Comparison of ENCODE assay signal across 1 cellular context in the genomic region with DNA sequence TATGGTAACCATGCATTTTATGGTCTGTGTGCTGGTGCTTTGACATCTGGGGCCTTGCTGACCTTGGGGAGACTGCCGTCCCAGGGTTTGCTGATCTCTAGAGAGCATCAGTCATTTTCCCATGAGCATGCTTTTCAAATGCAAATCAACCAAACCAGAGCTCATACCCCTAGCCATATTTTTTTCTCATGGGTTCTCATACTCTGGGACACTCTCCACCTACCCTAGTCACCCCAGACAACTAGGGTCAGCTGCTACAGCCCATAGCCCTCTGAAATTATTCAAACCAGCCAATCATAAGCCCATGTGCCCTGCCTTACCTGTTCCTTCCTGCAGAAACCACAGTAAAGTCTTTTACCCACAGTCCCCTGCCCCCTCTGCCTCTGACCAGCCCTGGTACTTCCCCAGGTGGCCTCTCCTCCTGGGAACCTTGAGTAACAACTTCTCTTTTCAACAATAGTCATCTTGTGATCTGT.
TF ChIP-seq lines count a peak whose summit lies in the region.

No MANE protein-coding gene starts in this region.

TF ChIP-seq in WTC11, 78 proteins besides CTCF, POLR2A, EP300 and RAD21 (continued from another document):
- TF ChIP-seq, protein P1, sequence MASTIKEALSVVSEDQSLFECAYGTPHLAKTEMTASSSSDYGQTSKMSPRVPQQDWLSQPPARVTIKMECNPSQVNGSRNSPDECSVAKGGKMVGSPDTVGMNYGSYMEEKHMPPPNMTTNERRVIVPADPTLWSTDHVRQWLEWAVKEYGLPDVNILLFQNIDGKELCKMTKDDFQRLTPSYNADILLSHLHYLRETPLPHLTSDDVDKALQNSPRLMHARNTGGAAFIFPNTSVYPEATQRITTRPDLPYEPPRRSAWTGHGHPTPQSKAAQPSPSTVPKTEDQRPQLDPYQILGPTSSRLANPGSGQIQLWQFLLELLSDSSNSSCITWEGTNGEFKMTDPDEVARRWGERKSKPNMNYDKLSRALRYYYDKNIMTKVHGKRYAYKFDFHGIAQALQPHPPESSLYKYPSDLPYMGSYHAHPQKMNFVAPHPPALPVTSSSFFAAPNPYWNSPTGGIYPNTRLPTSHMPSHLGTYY (CRISPR knock-in tag; IDR thresholded peaks at IDR 0.05): no peak
- TF ChIP-seq, protein P2, sequence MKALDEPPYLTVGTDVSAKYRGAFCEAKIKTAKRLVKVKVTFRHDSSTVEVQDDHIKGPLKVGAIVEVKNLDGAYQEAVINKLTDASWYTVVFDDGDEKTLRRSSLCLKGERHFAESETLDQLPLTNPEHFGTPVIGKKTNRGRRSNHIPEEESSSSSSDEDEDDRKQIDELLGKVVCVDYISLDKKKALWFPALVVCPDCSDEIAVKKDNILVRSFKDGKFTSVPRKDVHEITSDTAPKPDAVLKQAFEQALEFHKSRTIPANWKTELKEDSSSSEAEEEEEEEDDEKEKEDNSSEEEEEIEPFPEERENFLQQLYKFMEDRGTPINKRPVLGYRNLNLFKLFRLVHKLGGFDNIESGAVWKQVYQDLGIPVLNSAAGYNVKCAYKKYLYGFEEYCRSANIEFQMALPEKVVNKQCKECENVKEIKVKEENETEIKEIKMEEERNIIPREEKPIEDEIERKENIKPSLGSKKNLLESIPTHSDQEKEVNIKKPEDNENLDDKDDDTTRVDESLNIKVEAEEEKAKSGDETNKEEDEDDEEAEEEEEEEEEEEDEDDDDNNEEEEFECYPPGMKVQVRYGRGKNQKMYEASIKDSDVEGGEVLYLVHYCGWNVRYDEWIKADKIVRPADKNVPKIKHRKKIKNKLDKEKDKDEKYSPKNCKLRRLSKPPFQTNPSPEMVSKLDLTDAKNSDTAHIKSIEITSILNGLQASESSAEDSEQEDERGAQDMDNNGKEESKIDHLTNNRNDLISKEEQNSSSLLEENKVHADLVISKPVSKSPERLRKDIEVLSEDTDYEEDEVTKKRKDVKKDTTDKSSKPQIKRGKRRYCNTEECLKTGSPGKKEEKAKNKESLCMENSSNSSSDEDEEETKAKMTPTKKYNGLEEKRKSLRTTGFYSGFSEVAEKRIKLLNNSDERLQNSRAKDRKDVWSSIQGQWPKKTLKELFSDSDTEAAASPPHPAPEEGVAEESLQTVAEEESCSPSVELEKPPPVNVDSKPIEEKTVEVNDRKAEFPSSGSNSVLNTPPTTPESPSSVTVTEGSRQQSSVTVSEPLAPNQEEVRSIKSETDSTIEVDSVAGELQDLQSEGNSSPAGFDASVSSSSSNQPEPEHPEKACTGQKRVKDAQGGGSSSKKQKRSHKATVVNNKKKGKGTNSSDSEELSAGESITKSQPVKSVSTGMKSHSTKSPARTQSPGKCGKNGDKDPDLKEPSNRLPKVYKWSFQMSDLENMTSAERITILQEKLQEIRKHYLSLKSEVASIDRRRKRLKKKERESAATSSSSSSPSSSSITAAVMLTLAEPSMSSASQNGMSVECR (CRISPR knock-in tag; IDR thresholded peaks at IDR 0.05; ENCODE audit: borderline replicate concordance): no peak
- TF ChIP-seq, protein P3, sequence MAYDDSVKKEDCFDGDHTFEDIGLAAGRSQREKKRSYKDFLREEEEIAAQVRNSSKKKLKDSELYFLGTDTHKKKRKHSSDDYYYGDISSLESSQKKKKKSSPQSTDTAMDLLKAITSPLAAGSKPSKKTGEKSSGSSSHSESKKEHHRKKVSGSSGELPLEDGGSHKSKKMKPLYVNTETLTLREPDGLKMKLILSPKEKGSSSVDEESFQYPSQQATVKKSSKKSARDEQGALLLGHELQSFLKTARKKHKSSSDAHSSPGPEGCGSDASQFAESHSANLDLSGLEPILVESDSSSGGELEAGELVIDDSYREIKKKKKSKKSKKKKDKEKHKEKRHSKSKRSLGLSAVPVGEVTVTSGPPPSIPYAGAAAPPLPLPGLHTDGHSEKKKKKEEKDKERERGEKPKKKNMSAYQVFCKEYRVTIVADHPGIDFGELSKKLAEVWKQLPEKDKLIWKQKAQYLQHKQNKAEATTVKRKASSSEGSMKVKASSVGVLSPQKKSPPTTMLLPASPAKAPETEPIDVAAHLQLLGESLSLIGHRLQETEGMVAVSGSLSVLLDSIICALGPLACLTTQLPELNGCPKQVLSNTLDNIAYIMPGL (CRISPR knock-in tag; IDR thresholded peaks at IDR 0.05): no peak
- TF ChIP-seq NR3C1 (CRISPR knock-in tag; conservative IDR thresholded peaks at IDR 0.05; ENCODE audit: low read depth) (no peak), ZNF423 (CRISPR knock-in tag; IDR thresholded peaks at IDR 0.05) (no peak)
